1 cellular context compared by ENCODE assay signal in the genomic region with DNA sequence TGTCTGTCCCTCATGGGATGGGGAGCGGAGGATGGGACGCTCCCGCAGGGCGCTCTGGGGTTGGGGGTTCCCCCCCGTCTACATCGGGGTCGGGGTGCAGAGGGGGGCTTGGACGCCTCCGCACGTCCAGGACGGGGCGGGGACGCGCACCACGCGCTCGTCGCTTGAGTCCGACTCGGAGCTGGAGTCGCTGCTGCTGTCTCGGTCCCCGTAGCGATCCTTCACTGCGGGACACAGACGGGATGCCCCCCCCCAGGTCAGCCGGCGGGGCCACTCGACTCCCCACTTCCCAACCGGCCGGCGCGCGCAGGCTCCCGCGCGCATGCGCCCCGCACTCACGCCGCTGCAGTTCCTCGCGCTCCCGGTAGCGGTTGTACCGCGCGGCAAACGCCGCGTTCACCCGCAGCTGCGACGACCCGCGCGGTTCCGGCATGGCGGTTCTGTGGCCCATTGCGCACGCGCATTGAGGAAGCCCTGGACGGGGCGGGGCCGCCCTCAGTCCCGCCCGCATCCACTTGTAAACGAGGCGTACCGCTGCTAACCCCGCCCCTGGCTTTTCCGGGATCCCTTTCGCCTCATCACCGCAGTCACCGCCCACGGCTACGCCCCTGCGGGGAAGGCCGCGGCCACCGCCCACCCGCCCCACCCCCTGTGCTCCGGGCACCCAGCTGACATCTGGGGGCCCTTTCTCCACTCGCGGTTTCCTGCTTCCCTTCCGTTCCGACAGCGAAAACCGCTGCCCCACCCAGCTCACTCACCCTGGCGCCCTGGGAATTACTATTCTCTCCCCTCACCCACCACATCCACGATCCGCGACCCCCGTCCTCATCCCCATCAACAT.
A peak's percentile ranks its signal among the peaks of the same experiment; 100 is the strongest.
TF ChIP-seq lines count a peak whose summit lies in the region.

A gene (minus strand): TSS at position 444 of the 841 bp plus-strand sequence. CDS start 11 bp downstream, at position 433.

TF ChIP-seq in GM12878, 131 proteins besides CTCF, POLR2A, EP300 and RAD21 (continued from another document and continues in another):
- TF ChIP-seq, protein P1, sequence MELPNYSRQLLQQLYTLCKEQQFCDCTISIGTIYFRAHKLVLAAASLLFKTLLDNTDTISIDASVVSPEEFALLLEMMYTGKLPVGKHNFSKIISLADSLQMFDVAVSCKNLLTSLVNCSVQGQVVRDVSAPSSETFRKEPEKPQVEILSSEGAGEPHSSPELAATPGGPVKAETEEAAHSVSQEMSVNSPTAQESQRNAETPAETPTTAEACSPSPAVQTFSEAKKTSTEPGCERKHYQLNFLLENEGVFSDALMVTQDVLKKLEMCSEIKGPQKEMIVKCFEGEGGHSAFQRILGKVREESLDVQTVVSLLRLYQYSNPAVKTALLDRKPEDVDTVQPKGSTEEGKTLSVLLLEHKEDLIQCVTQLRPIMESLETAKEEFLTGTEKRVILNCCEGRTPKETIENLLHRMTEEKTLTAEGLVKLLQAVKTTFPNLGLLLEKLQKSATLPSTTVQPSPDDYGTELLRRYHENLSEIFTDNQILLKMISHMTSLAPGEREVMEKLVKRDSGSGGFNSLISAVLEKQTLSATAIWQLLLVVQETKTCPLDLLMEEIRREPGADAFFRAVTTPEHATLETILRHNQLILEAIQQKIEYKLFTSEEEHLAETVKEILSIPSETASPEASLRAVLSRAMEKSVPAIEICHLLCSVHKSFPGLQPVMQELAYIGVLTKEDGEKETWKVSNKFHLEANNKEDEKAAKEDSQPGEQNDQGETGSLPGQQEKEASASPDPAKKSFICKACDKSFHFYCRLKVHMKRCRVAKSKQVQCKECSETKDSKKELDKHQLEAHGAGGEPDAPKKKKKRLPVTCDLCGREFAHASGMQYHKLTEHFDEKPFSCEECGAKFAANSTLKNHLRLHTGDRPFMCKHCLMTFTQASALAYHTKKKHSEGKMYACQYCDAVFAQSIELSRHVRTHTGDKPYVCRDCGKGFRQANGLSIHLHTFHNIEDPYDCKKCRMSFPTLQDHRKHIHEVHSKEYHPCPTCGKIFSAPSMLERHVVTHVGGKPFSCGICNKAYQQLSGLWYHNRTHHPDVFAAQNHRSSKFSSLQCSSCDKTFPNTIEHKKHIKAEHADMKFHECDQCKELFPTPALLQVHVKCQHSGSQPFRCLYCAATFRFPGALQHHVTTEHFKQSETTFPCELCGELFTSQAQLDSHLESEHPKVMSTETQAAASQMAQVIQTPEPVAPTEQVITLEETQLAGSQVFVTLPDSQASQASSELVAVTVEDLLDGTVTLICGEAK (IDR thresholded peaks at IDR 0.05; ENCODE audit: borderline replicate concordance): no peak
- TF ChIP-seq, protein P2, sequence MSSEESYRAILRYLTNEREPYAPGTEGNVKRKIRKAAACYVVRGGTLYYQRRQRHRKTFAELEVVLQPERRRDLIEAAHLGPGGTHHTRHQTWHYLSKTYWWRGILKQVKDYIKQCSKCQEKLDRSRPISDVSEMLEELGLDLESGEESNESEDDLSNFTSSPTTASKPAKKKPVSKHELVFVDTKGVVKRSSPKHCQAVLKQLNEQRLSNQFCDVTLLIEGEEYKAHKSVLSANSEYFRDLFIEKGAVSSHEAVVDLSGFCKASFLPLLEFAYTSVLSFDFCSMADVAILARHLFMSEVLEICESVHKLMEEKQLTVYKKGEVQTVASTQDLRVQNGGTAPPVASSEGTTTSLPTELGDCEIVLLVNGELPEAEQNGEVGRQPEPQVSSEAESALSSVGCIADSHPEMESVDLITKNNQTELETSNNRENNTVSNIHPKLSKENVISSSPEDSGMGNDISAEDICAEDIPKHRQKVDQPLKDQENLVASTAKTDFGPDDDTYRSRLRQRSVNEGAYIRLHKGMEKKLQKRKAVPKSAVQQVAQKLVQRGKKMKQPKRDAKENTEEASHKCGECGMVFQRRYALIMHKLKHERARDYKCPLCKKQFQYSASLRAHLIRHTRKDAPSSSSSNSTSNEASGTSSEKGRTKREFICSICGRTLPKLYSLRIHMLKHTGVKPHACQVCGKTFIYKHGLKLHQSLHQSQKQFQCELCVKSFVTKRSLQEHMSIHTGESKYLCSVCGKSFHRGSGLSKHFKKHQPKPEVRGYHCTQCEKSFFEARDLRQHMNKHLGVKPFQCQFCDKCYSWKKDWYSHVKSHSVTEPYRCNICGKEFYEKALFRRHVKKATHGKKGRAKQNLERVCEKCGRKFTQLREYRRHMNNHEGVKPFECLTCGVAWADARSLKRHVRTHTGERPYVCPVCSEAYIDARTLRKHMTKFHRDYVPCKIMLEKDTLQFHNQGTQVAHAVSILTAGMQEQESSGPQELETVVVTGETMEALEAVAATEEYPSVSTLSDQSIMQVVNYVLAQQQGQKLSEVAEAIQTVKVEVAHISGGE (CRISPR knock-in tag; IDR thresholded peaks at IDR 0.05): peak; percentile 57
- no peak for TF ChIP-seq ETV6 (conservative IDR thresholded peaks at IDR 0.05 in 1 of 2, IDR thresholded peaks at IDR 0.05 in 1 of 2; ENCODE audit: borderline replicate concordance in 1 of 2, low read depth in 1 of 2)
- TF ChIP-seq, protein P3, sequence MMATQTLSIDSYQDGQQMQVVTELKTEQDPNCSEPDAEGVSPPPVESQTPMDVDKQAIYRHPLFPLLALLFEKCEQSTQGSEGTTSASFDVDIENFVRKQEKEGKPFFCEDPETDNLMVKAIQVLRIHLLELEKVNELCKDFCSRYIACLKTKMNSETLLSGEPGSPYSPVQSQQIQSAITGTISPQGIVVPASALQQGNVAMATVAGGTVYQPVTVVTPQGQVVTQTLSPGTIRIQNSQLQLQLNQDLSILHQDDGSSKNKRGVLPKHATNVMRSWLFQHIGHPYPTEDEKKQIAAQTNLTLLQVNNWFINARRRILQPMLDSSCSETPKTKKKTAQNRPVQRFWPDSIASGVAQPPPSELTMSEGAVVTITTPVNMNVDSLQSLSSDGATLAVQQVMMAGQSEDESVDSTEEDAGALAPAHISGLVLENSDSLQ (IDR thresholded peaks at IDR 0.05): no peak
- no peak for TF ChIP-seq YBX1 (IDR thresholded peaks at IDR 0.05)
- TF ChIP-seq NFXL1 (IDR thresholded peaks at IDR 0.05; ENCODE audit: borderline replicate concordance): no peak
- TF ChIP-seq BRCA1 (IDR thresholded peaks at IDR 0.05; ENCODE audit: low read depth, low read length): no peak
- TF ChIP-seq SMAD5 (IDR thresholded peaks at IDR 0.05; ENCODE audit: low read depth): peak; percentile 56; the same call in 1 of the 2 replicates
- TF ChIP-seq CBX3 (IDR thresholded peaks at IDR 0.05; ENCODE audit: borderline replicate concordance, low read depth): no peak
- TF ChIP-seq, protein P4, sequence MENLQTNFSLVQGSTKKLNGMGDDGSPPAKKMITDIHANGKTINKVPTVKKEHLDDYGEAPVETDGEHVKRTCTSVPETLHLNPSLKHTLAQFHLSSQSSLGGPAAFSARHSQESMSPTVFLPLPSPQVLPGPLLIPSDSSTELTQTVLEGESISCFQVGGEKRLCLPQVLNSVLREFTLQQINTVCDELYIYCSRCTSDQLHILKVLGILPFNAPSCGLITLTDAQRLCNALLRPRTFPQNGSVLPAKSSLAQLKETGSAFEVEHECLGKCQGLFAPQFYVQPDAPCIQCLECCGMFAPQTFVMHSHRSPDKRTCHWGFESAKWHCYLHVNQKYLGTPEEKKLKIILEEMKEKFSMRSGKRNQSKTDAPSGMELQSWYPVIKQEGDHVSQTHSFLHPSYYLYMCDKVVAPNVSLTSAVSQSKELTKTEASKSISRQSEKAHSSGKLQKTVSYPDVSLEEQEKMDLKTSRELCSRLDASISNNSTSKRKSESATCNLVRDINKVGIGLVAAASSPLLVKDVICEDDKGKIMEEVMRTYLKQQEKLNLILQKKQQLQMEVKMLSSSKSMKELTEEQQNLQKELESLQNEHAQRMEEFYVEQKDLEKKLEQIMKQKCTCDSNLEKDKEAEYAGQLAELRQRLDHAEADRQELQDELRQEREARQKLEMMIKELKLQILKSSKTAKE (IDR thresholded peaks at IDR 0.05; ENCODE audit: low read depth, poor library complexity, severe bottlenecking): no peak
- TF ChIP-seq EED (IDR thresholded peaks at IDR 0.05; ENCODE audit: low read depth): peak; percentile 62
- no peak for TF ChIP-seq SREBF1 (IDR thresholded peaks at IDR 0.05; ENCODE audit: low read length)
- TF ChIP-seq, protein P5, sequence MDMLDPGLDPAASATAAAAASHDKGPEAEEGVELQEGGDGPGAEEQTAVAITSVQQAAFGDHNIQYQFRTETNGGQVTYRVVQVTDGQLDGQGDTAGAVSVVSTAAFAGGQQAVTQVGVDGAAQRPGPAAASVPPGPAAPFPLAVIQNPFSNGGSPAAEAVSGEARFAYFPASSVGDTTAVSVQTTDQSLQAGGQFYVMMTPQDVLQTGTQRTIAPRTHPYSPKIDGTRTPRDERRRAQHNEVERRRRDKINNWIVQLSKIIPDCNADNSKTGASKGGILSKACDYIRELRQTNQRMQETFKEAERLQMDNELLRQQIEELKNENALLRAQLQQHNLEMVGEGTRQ (IDR thresholded peaks at IDR 0.05; ENCODE audit: borderline replicate concordance, low read depth, low read length): no peak
- no peak for TF ChIP-seq ZNF24 (IDR thresholded peaks at IDR 0.05)
- TF ChIP-seq DPF2 (IDR thresholded peaks at IDR 0.05): no peak; the same call in none of the 2 replicates
- TF ChIP-seq, protein P6, sequence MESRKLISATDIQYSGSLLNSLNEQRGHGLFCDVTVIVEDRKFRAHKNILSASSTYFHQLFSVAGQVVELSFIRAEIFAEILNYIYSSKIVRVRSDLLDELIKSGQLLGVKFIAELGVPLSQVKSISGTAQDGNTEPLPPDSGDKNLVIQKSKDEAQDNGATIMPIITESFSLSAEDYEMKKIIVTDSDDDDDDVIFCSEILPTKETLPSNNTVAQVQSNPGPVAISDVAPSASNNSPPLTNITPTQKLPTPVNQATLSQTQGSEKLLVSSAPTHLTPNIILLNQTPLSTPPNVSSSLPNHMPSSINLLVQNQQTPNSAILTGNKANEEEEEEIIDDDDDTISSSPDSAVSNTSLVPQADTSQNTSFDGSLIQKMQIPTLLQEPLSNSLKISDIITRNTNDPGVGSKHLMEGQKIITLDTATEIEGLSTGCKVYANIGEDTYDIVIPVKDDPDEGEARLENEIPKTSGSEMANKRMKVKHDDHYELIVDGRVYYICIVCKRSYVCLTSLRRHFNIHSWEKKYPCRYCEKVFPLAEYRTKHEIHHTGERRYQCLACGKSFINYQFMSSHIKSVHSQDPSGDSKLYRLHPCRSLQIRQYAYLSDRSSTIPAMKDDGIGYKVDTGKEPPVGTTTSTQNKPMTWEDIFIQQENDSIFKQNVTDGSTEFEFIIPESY (IDR thresholded peaks at IDR 0.05): no peak
- no peak for TF ChIP-seq TAF1 (IDR thresholded peaks at IDR 0.05; ENCODE audit: borderline replicate concordance, low read depth, low read length)
- TF ChIP-seq JUND (IDR thresholded peaks at IDR 0.05; ENCODE audit: low read depth, low read length): no peak
- peak; percentile 83 for TF ChIP-seq RUNX3 (IDR thresholded peaks at IDR 0.05; ENCODE audit: low read length)
- peak; percentile 33; the same call in 1 of the 2 replicates for TF ChIP-seq HDGF (IDR thresholded peaks at IDR 0.05)
- no peak for TF ChIP-seq KLF5 (IDR thresholded peaks at IDR 0.05; ENCODE audit: partially characterized antibody)
- TF ChIP-seq, protein P7, sequence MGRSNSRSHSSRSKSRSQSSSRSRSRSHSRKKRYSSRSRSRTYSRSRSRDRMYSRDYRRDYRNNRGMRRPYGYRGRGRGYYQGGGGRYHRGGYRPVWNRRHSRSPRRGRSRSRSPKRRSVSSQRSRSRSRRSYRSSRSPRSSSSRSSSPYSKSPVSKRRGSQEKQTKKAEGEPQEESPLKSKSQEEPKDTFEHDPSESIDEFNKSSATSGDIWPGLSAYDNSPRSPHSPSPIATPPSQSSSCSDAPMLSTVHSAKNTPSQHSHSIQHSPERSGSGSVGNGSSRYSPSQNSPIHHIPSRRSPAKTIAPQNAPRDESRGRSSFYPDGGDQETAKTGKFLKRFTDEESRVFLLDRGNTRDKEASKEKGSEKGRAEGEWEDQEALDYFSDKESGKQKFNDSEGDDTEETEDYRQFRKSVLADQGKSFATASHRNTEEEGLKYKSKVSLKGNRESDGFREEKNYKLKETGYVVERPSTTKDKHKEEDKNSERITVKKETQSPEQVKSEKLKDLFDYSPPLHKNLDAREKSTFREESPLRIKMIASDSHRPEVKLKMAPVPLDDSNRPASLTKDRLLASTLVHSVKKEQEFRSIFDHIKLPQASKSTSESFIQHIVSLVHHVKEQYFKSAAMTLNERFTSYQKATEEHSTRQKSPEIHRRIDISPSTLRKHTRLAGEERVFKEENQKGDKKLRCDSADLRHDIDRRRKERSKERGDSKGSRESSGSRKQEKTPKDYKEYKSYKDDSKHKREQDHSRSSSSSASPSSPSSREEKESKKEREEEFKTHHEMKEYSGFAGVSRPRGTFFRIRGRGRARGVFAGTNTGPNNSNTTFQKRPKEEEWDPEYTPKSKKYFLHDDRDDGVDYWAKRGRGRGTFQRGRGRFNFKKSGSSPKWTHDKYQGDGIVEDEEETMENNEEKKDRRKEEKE (IDR thresholded peaks at IDR 0.05): no peak
- no peak for TF ChIP-seq SUZ12 (IDR thresholded peaks at IDR 0.05; ENCODE audit: unreplicated experiment)
- TF ChIP-seq SIX5 (IDR thresholded peaks at IDR 0.05; ENCODE audit: low read depth, low read length, severe bottlenecking): no peak
- peak; percentile 91 for TF ChIP-seq IKZF1 (conservative IDR thresholded peaks at IDR 0.05)
- TF ChIP-seq, protein P8, sequence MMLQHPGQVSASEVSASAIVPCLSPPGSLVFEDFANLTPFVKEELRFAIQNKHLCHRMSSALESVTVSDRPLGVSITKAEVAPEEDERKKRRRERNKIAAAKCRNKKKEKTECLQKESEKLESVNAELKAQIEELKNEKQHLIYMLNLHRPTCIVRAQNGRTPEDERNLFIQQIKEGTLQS (IDR thresholded peaks at IDR 0.05; ENCODE audit: borderline replicate concordance, extremely low read depth, low read depth, low read length): no peak
- TF ChIP-seq, protein P9, sequence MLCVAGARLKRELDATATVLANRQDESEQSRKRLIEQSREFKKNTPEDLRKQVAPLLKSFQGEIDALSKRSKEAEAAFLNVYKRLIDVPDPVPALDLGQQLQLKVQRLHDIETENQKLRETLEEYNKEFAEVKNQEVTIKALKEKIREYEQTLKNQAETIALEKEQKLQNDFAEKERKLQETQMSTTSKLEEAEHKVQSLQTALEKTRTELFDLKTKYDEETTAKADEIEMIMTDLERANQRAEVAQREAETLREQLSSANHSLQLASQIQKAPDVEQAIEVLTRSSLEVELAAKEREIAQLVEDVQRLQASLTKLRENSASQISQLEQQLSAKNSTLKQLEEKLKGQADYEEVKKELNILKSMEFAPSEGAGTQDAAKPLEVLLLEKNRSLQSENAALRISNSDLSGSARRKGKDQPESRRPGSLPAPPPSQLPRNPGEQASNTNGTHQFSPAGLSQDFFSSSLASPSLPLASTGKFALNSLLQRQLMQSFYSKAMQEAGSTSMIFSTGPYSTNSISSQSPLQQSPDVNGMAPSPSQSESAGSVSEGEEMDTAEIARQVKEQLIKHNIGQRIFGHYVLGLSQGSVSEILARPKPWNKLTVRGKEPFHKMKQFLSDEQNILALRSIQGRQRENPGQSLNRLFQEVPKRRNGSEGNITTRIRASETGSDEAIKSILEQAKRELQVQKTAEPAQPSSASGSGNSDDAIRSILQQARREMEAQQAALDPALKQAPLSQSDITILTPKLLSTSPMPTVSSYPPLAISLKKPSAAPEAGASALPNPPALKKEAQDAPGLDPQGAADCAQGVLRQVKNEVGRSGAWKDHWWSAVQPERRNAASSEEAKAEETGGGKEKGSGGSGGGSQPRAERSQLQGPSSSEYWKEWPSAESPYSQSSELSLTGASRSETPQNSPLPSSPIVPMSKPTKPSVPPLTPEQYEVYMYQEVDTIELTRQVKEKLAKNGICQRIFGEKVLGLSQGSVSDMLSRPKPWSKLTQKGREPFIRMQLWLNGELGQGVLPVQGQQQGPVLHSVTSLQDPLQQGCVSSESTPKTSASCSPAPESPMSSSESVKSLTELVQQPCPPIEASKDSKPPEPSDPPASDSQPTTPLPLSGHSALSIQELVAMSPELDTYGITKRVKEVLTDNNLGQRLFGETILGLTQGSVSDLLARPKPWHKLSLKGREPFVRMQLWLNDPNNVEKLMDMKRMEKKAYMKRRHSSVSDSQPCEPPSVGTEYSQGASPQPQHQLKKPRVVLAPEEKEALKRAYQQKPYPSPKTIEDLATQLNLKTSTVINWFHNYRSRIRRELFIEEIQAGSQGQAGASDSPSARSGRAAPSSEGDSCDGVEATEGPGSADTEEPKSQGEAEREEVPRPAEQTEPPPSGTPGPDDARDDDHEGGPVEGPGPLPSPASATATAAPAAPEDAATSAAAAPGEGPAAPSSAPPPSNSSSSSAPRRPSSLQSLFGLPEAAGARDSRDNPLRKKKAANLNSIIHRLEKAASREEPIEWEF (IDR thresholded peaks at IDR 0.05; ENCODE audit: insufficient replicate concordance, low read depth, low read length): no peak
